Comparison of ENCODE assay signal across 21 cellular contexts in genomic region chr7:157361537-157361936, GRCh38. TPM values are rescaled to one million over a fixed set of nuclear protein-coding genes. Genes with fewer than 3 reads are reported as not detected.
DNase-seq lines count a peak whose midpoint lies in the region; ATAC-seq and TF ChIP-seq lines count a peak whose summit lies in the region.
"Had no signal": no experiment of that assay in that cellular context is flagged by ENCODE, and none has a peak within 500 bp of the region (broad histone marks: within the 10 kb centered on the region; RNA-seq: fewer than 3 reads in every experiment).

No MANE protein-coding gene starts in this region.

- H3K4me3 Mint-ChIP-seq in WTC11 = no peak overlapping the region
- H3K4me3 Mint-ChIP-seq: CD8-positive, alpha-beta memory T cell; HFFc6 had no signal

- POLR2A ChIA-PET in WTC11 (lab: Charles Lee) = no interaction called here

- no peaks in the 10 kb centered on the region for H3K27me3 ChIP-seq in left ventricle myocardium inferior (ENCODE audit: low read depth)
- no peaks in the 10 kb centered on the region for H3K27me3 ChIP-seq in psoas muscle (ENCODE audit: insufficient read depth in 3 of 3, low read length in 2 of 3)
- H3K27me3 ChIP-seq: BE2C had no signal

- H3K27ac ChIP-seq in left ventricle myocardium inferior (replicated peaks) = peak overlapping the region; percentile 85
- H3K27ac ChIP-seq in psoas muscle = peak overlapping the region; percentile 89
- H3K27ac ChIP-seq: HL-60 had no signal

- H3K4me1 Mint-ChIP-seq in WTC11 = peaks cover 63% of the 10 kb centered on the region

- no peaks in the 10 kb centered on the region for H3K9me3 Mint-ChIP-seq in WTC11
- H3K9me3 Mint-ChIP-seq: HFFc6 had no signal

- DNase-seq in left ventricle myocardium inferior (no peak), Right ventricle myocardium superior (no peak), WTC11 (ENCODE audit: low spot score) (no peak), psoas muscle (no peak), EL (no peak)
- no peak for DNase-seq in activated CD4-positive, CD25-positive, alpha-beta regulatory T cell (lab: John Stamatoyannopoulos, UW)
- DNase-seq: ACHN; BE2C; C1 segment of cervical spinal cord; CD4-positive, CD25-positive, alpha-beta regulatory T cell; CD8-positive, alpha-beta memory T cell; COR-L47; DMS 273 treated with DMSO at 0.1 percent for 48 hours; DMS53; DND-41; GOT3; H7; HFFc6; IMR-90 had no signal

- H3K4me1 ChIP-seq in left ventricle myocardium inferior (peaks cover 87% of the 10 kb centered on the region), psoas muscle (peaks cover 64% of the 10 kb centered on the region)
- H3K4me1 ChIP-seq: BE2C had no signal

- CTCF ChIA-PET in WTC11 (lab: Charles Lee) = interaction anchor here (0.7 kb wide), 1 partner anchor 13 kb away, joined by 5 read pairs; no protein-coding TSS in a partner anchor

- no peaks in the 10 kb centered on the region for H3K9me3 ChIP-seq in left ventricle myocardium inferior (replicated peaks)
- H3K9me3 ChIP-seq in psoas muscle = no peaks in the 10 kb centered on the region
- H3K9me3 ChIP-seq: BE2C had no signal

- TF ChIP-seq CTCF in left ventricle myocardium inferior (IDR thresholded peaks at IDR 0.05; ENCODE audit: borderline replicate concordance) (no peak), WTC11 (IDR thresholded peaks at IDR 0.05) (no peak), psoas muscle (IDR thresholded peaks at IDR 0.05) (no peak)

- no peak for ATAC-seq in Right ventricle myocardium superior (ENCODE audit: poor library complexity)
- no peak for ATAC-seq in WTC11
- no peak for ATAC-seq in psoas muscle
- ATAC-seq: HCT116 had no signal

- intact Hi-C loops in left ventricle myocardium inferior (cut with micrococcal nuclease) (no loop called here), Right ventricle myocardium superior (cut with DNase I) (no loop called here), psoas muscle (cut with DNase I) (no loop called here)

- H3K36me3 ChIP-seq in left ventricle myocardium inferior = peaks cover 78% of the 10 kb centered on the region
- peaks cover 12 to 76% of the 10 kb centered on the region in 2 donors for H3K36me3 ChIP-seq in psoas muscle (ENCODE audit: insufficient read depth in 1 of 2, low read depth in 1 of 2)

- H3K27me3 Mint-ChIP-seq in WTC11 (ENCODE audit: low read depth) = no peaks in the 10 kb centered on the region
- H3K27me3 Mint-ChIP-seq: CD4-positive, CD25-positive, alpha-beta regulatory T cell had no signal

- H3K4me3 ChIP-seq in left ventricle myocardium inferior = no peak overlapping the region
- no peak overlapping the region for H3K4me3 ChIP-seq in psoas muscle

- H3K27ac Mint-ChIP-seq in WTC11 = peak overlapping the region; percentile 37; the same call in 1 of the 2 replicates
- H3K27ac Mint-ChIP-seq: CD4-positive, CD25-positive, alpha-beta regulatory T cell; CD8-positive, alpha-beta memory T cell; HFFc6 had no signal

- WGBS in psoas muscle, 3 donors = 87 to 95% (median 92%) methylated on average over 6 of the region's 6 CpGs

- H3K36me3 Mint-ChIP-seq in WTC11 = peaks cover 82% of the 10 kb centered on the region

TF ChIP-seq in WTC11, 78 proteins besides CTCF, POLR2A, EP300 and RAD21:
- TF ChIP-seq ZNF671 (CRISPR knock-in tag; IDR thresholded peaks at IDR 0.05) = no peak
- no peak for TF ChIP-seq TCF7 (CRISPR knock-in tag; IDR thresholded peaks at IDR 0.05; ENCODE audit: low read depth)
- no peak for TF ChIP-seq TEAD4 (CRISPR knock-in tag; IDR thresholded peaks at IDR 0.05)
- TF ChIP-seq MXD4 (CRISPR knock-in tag; IDR thresholded peaks at IDR 0.05; ENCODE audit: borderline replicate concordance) = no peak
- no peak for TF ChIP-seq E2F4 (CRISPR knock-in tag; IDR thresholded peaks at IDR 0.05; ENCODE audit: borderline replicate concordance, low read depth)
- no peak for TF ChIP-seq ZNF532 (CRISPR knock-in tag; IDR thresholded peaks at IDR 0.05; ENCODE audit: borderline replicate concordance)
- TF ChIP-seq E2F5 (CRISPR knock-in tag; IDR thresholded peaks at IDR 0.05) = no peak
- TF ChIP-seq AFF4 (CRISPR knock-in tag; IDR thresholded peaks at IDR 0.05; ENCODE audit: borderline replicate concordance) = no peak

RNA-seq across cellular contexts. Expression of gene DNAJB6, which starts 24.7 kb away (rescaled TPM):
- 211 TPM for total RNA-seq in left ventricle myocardium inferior
- 191 TPM for total RNA-seq in Right ventricle myocardium superior
- total RNA-seq in WTC11 (2021) = 264 to 288 TPM (median 268 TPM) in 3 replicates
- 100 to 1,000 TPM; 226 to 243 (median 232) TPM for total RNA-seq in psoas muscle
- polyA plus RNA-seq in psoas muscle = 100 to 1,000 TPM; 103 to 326 (median 211) TPM
